In the genomic region with DNA sequence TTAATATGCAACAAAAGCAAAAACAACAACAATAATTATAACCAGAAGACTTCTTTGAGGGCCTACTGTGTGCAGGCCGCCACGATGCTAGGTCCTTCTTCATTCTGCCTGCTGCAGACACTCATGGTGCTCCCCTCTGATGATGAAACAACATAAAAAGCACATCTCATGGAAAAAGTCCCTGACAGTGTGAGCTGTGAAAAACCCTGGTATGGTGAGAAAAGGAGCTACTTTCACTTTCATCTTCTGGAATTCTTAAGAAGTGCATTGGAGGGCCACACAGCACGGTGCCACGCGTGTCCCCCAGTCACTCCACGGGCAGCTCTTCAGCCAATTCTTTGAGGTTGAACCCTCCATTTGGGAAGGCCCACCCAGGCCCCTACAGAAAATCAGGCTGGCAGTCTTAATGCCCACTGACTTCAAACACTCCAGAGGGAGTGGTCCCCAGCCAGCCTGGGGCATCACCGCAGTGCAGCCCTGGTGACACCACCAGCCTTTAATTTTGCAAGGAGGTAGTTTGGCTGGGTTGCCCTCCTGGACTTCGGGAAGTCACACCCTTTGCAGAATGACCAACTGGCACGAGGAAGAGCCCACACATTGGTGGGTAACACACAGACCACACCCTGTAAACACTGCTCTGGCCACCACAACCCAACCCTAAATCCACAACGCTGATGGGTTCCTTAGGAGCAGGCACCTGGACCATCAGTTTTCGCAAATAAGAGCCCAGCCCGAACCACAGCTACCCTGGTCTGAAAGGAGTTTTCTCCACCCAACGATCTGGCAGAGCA, we compare ENCODE assay signal across 18 cellular contexts. TPM values are rescaled to one million over a fixed set of nuclear protein-coding genes. Genes with fewer than 3 reads are reported as not detected.
DNase-seq lines count a peak whose midpoint lies in the region; ATAC-seq and TF ChIP-seq lines count a peak whose summit lies in the region.
"Had no signal": no experiment of that assay in that cellular context is flagged by ENCODE, and none has a peak within 500 bp of the region (broad histone marks: within the 10 kb centered on the region; RNA-seq: fewer than 3 reads in every experiment).

No MANE protein-coding gene starts in this region.

- no peaks in the 10 kb centered on the region; the same call in 1 of the 2 replicates for H3K9me3 ChIP-seq in SJSA1 (replicated peaks)
- no peaks in the 10 kb centered on the region for H3K9me3 ChIP-seq in esophagus muscularis mucosa
- H3K9me3 ChIP-seq: neutrophil had no signal

- DNase-seq in EL (peak; percentile 34), SJSA1 (ENCODE audit: low read depth in 1 of 2, low spot score in 2 of 2) (peak in 1 of 2 experiments; percentile 14), esophagus muscularis mucosa (ENCODE audit: extremely low spot score) (no peak), osteocyte (ENCODE audit: extremely low spot score, unreplicated experiment) (no peak), hippocampal formation (lab: John Stamatoyannopoulos, UW) (no peak)
- DNase-seq in activated T-helper 2 cell treated with anti-CD3 and anti-CD28 coated beads, Interferon-gamma antibody, Interleukin-2, Interleukin-4, amounts not matched to agents 10 μg/mL and 5 μg/mL and 100 μg/mL, durations not matched to agents 14 hours and 24 hours and 36 hours (ENCODE audit: low spot score) = no peak
- DNase-seq: activated CD4-positive, CD25-positive, alpha-beta regulatory T cell treated with anti-CD3 and anti-CD28 coated beads, Interleukin-2, amount 50 U/mL, for 72 hours; activated CD8-positive, alpha-beta memory T cell treated with anti-CD3 and anti-CD28 coated beads, Interleukin-2, amount 50 U/mL, for 48 hours; activated naive CD4-positive, alpha-beta T cell treated with anti-CD3 and anti-CD28 coated beads, Interleukin-2, amount 10 ng/mL, durations not matched to agents 7 days and 5 days; NCI-H510A treated with DMSO at 0.1 percent for 48 hours; stimulated activated naive CD4-positive, alpha-beta T cell had no signal

- peaks cover 23% of the 10 kb centered on the region for H3K4me1 ChIP-seq in SJSA1 (replicated peaks)
- peaks cover 0 to 100% (median 91%) of the 10 kb centered on the region in 4 donors for H3K4me1 ChIP-seq in esophagus muscularis mucosa

- H3K36me3 Mint-ChIP-seq in osteocyte (ENCODE audit: unreplicated experiment) = no peaks in the 10 kb centered on the region
- no peaks in the 10 kb centered on the region for H3K36me3 Mint-ChIP-seq in activated T-helper 2 cell treated with anti-CD3 and anti-CD28 coated beads, Interferon-gamma antibody, Interleukin-2, Interleukin-4, amounts not matched to agents 10 μg/mL and 5 μg/mL and 100 μg/mL, durations not matched to agents 14 hours and 24 hours and 36 hours (ENCODE audit: low read depth)
- H3K36me3 Mint-ChIP-seq: activated naive CD4-positive, alpha-beta T cell treated with anti-CD3 and anti-CD28 coated beads, Interleukin-2, amount 10 ng/mL, durations not matched to agents 7 days and 5 days; memory B cell had no signal

- intact Hi-C loops in esophagus muscularis mucosa (cut with DNase I) = no loop called here
- intact Hi-C loops in activated T-helper 2 cell treated with anti-CD3 and anti-CD28 coated beads, Interferon-gamma antibody, Interleukin-2, Interleukin-4, amounts not matched to agents 10 μg/mL and 5 μg/mL and 100 μg/mL, durations not matched to agents 14 hours and 24 hours and 36 hours (cut with micrococcal nuclease) = no loop called here

- peak overlapping the region; percentile 94 for H3K27ac Mint-ChIP-seq in osteocyte (ENCODE audit: unreplicated experiment)
- no peak overlapping the region for H3K27ac Mint-ChIP-seq in activated T-helper 2 cell treated with anti-CD3 and anti-CD28 coated beads, Interferon-gamma antibody, Interleukin-2, Interleukin-4, amounts not matched to agents 10 μg/mL and 5 μg/mL and 100 μg/mL, durations not matched to agents 14 hours and 24 hours and 36 hours
- H3K27ac Mint-ChIP-seq: activated naive CD4-positive, alpha-beta T cell treated with anti-CD3 and anti-CD28 coated beads, Interleukin-2, amount 10 ng/mL, durations not matched to agents 7 days and 5 days; memory B cell; T-helper 1 cell treated with Interleukin-12 subunit alpha and Interleukin-12 subunit beta and Interleukin-4 antibody, amounts not matched to agents 30 μg/mL and 1 μg/mL, for 36 hours had no signal

- H3K4me3 ChIP-seq in SJSA1 (no peak overlapping the region), esophagus muscularis mucosa (peak overlapping the region in 2 of 4 donors; percentile 28 to 35)
- H3K4me3 ChIP-seq: skin epidermis had no signal

- H3K36me3 ChIP-seq in SJSA1 (no peaks in the 10 kb centered on the region), esophagus muscularis mucosa (no peaks in the 10 kb centered on the region)
- H3K36me3 ChIP-seq: neutrophil had no signal

- peak overlapping the region; percentile 41 for H3K27ac ChIP-seq in SJSA1
- H3K27ac ChIP-seq in esophagus muscularis mucosa (replicated peaks in 1 of 4) = peak overlapping the region; percentile 53 to 93 (median 74)
- H3K27ac ChIP-seq: KMS-11, neutrophil had no signal

- WGBS in esophagus muscularis mucosa = 75% methylated on average over 12 of the region's 13 CpGs

- no peaks in the 10 kb centered on the region for H3K27me3 Mint-ChIP-seq in osteocyte (ENCODE audit: unreplicated experiment)
- H3K27me3 Mint-ChIP-seq in activated T-helper 2 cell treated with anti-CD3 and anti-CD28 coated beads, Interferon-gamma antibody, Interleukin-2, Interleukin-4, amounts not matched to agents 10 μg/mL and 5 μg/mL and 100 μg/mL, durations not matched to agents 14 hours and 24 hours and 36 hours (ENCODE audit: low read depth) = peaks cover 12% of the 10 kb centered on the region

- H3K27me3 ChIP-seq in SJSA1 (replicated peaks) (no peaks in the 10 kb centered on the region), esophagus muscularis mucosa (no peaks in the 10 kb centered on the region)

- TF ChIP-seq CTCF in esophagus muscularis mucosa (IDR thresholded peaks at IDR 0.05) (no peak), osteocyte (IDR thresholded peaks at IDR 0.05) (no peak)

- TF ChIP-seq EP300 in esophagus muscularis mucosa (IDR thresholded peaks at IDR 0.05) = no peak

- no peak for TF ChIP-seq POLR2A in esophagus muscularis mucosa (IDR thresholded peaks at IDR 0.05; ENCODE audit: low read depth)

- no peak for ATAC-seq in HG03095 (IDR thresholded peaks at IDR 0.05; ENCODE audit: unreplicated experiment)
- no peak for ATAC-seq in GM18873 (IDR thresholded peaks at IDR 0.05; ENCODE audit: low FRiP score, unreplicated experiment)

- no peaks in the 10 kb centered on the region for H3K9me3 Mint-ChIP-seq in osteocyte (ENCODE audit: unreplicated experiment)
- H3K9me3 Mint-ChIP-seq in activated T-helper 2 cell treated with anti-CD3 and anti-CD28 coated beads, Interferon-gamma antibody, Interleukin-2, Interleukin-4, amounts not matched to agents 10 μg/mL and 5 μg/mL and 100 μg/mL, durations not matched to agents 14 hours and 24 hours and 36 hours = no peaks in the 10 kb centered on the region
- H3K9me3 Mint-ChIP-seq: activated naive CD4-positive, alpha-beta T cell treated with anti-CD3 and anti-CD28 coated beads, Interleukin-2, amount 10 ng/mL, durations not matched to agents 7 days and 5 days; memory B cell; T-helper 1 cell treated with Interleukin-12 subunit alpha and Interleukin-12 subunit beta and Interleukin-4 antibody, amounts not matched to agents 30 μg/mL and 1 μg/mL, for 36 hours had no signal

- peaks cover 91% of the 10 kb centered on the region for H3K4me1 Mint-ChIP-seq in osteocyte (ENCODE audit: unreplicated experiment)
- H3K4me1 Mint-ChIP-seq in activated T-helper 2 cell treated with anti-CD3 and anti-CD28 coated beads, Interferon-gamma antibody, Interleukin-2, Interleukin-4, amounts not matched to agents 10 μg/mL and 5 μg/mL and 100 μg/mL, durations not matched to agents 14 hours and 24 hours and 36 hours (ENCODE audit: low read depth) = no peaks in the 10 kb centered on the region
- H3K4me1 Mint-ChIP-seq: activated naive CD4-positive, alpha-beta T cell treated with anti-CD3 and anti-CD28 coated beads, Interleukin-2, amount 10 ng/mL, durations not matched to agents 7 days and 5 days had no signal

- peak overlapping the region; percentile 45 for H3K4me3 Mint-ChIP-seq in osteocyte (ENCODE audit: unreplicated experiment)
- no peak overlapping the region for H3K4me3 Mint-ChIP-seq in activated T-helper 2 cell treated with anti-CD3 and anti-CD28 coated beads, Interferon-gamma antibody, Interleukin-2, Interleukin-4, amounts not matched to agents 10 μg/mL and 5 μg/mL and 100 μg/mL, durations not matched to agents 14 hours and 24 hours and 36 hours (ENCODE audit: low read depth)
- H3K4me3 Mint-ChIP-seq: activated naive CD4-positive, alpha-beta T cell treated with anti-CD3 and anti-CD28 coated beads, Interleukin-2, amount 10 ng/mL, durations not matched to agents 7 days and 5 days; memory B cell; T-helper 1 cell treated with Interleukin-12 subunit alpha and Interleukin-12 subunit beta and Interleukin-4 antibody, amounts not matched to agents 30 μg/mL and 1 μg/mL, for 36 hours had no signal

RNA-seq across cellular contexts. Expression of gene KCNMA1, which starts 7.6 kb away (rescaled TPM):
- 0.94 and 1.8 TPM in 2 replicates for total RNA-seq in SJSA1 (2014; rRNA removed; shearing (Covaris generic))
- 100 to 1,000 TPM; 146 to 300 (median 265) TPM for total RNA-seq in esophagus muscularis mucosa
- total RNA-seq in osteocyte = 95.5 and 98.1 TPM in 2 replicates
- total RNA-seq in activated T-helper 2 cell treated with anti-CD3 and anti-CD28 coated beads, Interferon-gamma antibody, Interleukin-2, Interleukin-4, amounts not matched to agents 10 μg/mL and 5 μg/mL and 100 μg/mL, durations not matched to agents 14 hours and 24 hours and 36 hours = 0.14 and 0.21 TPM in 2 replicates

Comparison
In these comparisons a context has a peak if more than half of its experiments do, and no peak if none do; other contexts are left out.
1. RNA of gene KCNMA1, which starts 7.6 kb away (total RNA-seq): 146 to 300 TPM in esophagus muscularis mucosa and 95.5 to 98.1 TPM in osteocyte; 0.94 to 1.8 TPM in SJSA1 and 0.14 to 0.21 TPM in activated T-helper 2 cell treated with anti-CD3 and anti-CD28 coated beads, Interferon-gamma antibody, Interleukin-2, Interleukin-4, amounts not matched to agents 10 μg/mL and 5 μg/mL and 100 μg/mL, durations not matched to agents 14 hours and 24 hours and 36 hours; every median in the first group is over 10 times any median in the second.